9 cellular contexts compared by ENCODE assay signal in genomic region chr1:96416690-96417444, GRCh38.
DNase-seq lines count a peak whose midpoint lies in the region; ATAC-seq and TF ChIP-seq lines count a peak whose summit lies in the region.
"Had no signal": no experiment of that assay in that cellular context is flagged by ENCODE, and none has a peak within 500 bp of the region (broad histone marks: within the 10 kb centered on the region; RNA-seq: fewer than 3 reads in every experiment).

No MANE protein-coding gene starts in this region.

- DNase-seq in hepatocyte (ENCODE audit: low spot score) (no peak), LoVo (ENCODE audit: low spot score) (no peak)
- DNase-seq in effector memory CD8-positive, alpha-beta T cell, result no peak
- no peak for DNase-seq in activated CD8-positive, alpha-beta memory T cell treated with anti-CD3 and anti-CD28 coated beads, Interleukin-2, amount 50 U/mL, for 48 hours
- DNase-seq in activated effector memory CD4-positive, alpha-beta T cell treated with anti-CD3 and anti-CD28 coated beads, Interleukin-2, amount 50 U/mL, for 16 hours, result no peak
- DNase-seq: DND-41 had no signal

- H3K27me3 ChIP-seq in hepatocyte, result no peaks in the 10 kb centered on the region

- no peak overlapping the region for H3K27ac Mint-ChIP-seq in effector memory CD8-positive, alpha-beta T cell

- H3K27ac ChIP-seq in hepatocyte, result peak overlapping the region; percentile 44

- no peaks in the 10 kb centered on the region for H3K9me3 Mint-ChIP-seq in effector memory CD8-positive, alpha-beta T cell

- no peaks in the 10 kb centered on the region for H3K27me3 Mint-ChIP-seq in effector memory CD8-positive, alpha-beta T cell

- TF ChIP-seq CTCF in hepatocyte (IDR thresholded peaks at IDR 0.05; ENCODE audit: poor library complexity), result no peak

- H4K20me1 ChIP-seq in hepatocyte (ENCODE audit: insufficient read depth, poor library complexity, severe bottlenecking), result no peaks in the 10 kb centered on the region

- H2AFZ ChIP-seq in hepatocyte, result no peak overlapping the region

- H3K4me2 ChIP-seq in hepatocyte, result no peak overlapping the region

- ATAC-seq in GM18511 (IDR thresholded peaks at IDR 0.05; ENCODE audit: unreplicated experiment) (peak; percentile 97), GM21786 (IDR thresholded peaks at IDR 0.05; ENCODE audit: unreplicated experiment) (peak; percentile 96), HG03571 (IDR thresholded peaks at IDR 0.05; ENCODE audit: unreplicated experiment) (peak; percentile 98)
- ATAC-seq in effector memory CD8-positive, alpha-beta T cell (replicated peaks), result no peak

- peaks cover 3% of the 10 kb centered on the region for H3K36me3 Mint-ChIP-seq in effector memory CD8-positive, alpha-beta T cell (ENCODE audit: insufficient read depth)

- no peaks in the 10 kb centered on the region for H3K9me2 ChIP-seq in hepatocyte (replicated peaks; ENCODE audit: insufficient read depth)

- H3K9me3 ChIP-seq in hepatocyte (ENCODE audit: low read depth), result no peaks in the 10 kb centered on the region

- no peak overlapping the region for H3K4me3 Mint-ChIP-seq in effector memory CD8-positive, alpha-beta T cell

- 72% methylated on average over 6 of the region's 6 CpGs for WGBS in hepatocyte (ENCODE audit: low lambda C conversion rate, missing lambda C conversion rate)

- H3K79me2 ChIP-seq in hepatocyte, result no peaks in the 10 kb centered on the region

- no peaks in the 10 kb centered on the region for H3K36me3 ChIP-seq in hepatocyte (replicated peaks; ENCODE audit: insufficient read depth, low read depth)

- no peak overlapping the region for H3K4me3 ChIP-seq in hepatocyte

- no peaks in the 10 kb centered on the region for H3K4me1 Mint-ChIP-seq in effector memory CD8-positive, alpha-beta T cell (ENCODE audit: low read depth in 2 of 2)

- H3K4me1 ChIP-seq in hepatocyte (ENCODE audit: insufficient read depth), result no peaks in the 10 kb centered on the region
